In genomic region chr20:49998478-49999188, GRCh38 we compare ENCODE assay signal across 1 cellular context.
TF ChIP-seq lines count a peak whose summit lies in the region.

No MANE protein-coding gene starts in this region.

TF ChIP-seq in GM12878, 131 proteins besides CTCF, POLR2A, EP300 and RAD21:
- peak; percentile 7 for TF ChIP-seq RELA (IDR thresholded peaks at IDR 0.05; ENCODE audit: borderline replicate concordance, partially characterized antibody)
- 0 out of 2 replicates have a peak, but pooled peaks have one; percentile 28 for TF ChIP-seq ZNF217 (IDR thresholded peaks at IDR 0.05)
- TF ChIP-seq MLLT1 (IDR thresholded peaks at IDR 0.05) = peak; percentile 94
